In the genomic region with DNA sequence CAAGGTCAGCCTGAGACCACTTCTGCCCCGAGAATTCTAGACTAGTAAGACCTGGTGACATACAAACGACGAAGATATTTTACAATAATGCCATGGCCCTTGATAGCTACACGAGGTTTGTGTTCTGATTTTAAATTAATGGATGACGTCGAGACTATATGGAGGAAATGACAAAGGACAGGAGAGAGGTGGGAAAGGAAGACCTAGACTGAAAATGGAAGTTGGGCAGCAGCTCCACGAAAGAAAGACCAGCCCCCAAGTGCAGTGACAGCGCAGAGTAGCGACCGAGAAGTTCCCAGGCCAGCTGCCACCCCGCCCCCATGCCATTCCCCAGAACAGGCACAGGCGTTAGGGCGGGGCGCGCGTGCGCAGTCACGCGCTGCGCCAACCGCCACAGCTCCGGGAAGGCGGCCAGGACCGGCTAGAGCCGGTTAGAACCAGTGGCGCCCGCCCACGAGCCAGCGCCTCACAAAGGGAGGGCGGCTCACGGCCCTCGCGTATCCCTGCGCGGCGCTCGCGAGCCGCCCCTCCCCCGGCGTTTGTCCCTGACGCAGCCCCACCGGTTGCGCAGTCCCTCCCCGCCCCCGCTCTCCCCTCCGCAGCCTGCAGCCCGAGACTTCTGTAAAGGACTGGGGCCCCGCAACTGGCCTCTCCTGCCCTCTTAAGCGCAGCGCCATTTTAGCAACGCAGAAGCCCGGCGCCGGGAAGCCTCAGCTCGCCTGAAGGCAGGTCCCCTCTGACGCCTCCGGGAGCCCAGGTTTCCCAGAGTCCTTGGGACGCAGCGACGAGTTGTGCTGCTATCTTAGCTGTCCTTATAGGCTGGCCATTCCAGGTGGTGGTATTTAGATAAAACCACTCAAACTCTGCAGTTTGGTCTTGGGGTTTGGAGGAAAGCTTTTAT, we compare ENCODE assay signal across 8 cellular contexts.
DNase-seq lines count a peak whose midpoint lies in the region; ATAC-seq and TF ChIP-seq lines count a peak whose summit lies in the region.

No MANE protein-coding gene starts in this region.

- peak; percentile 73 for TF ChIP-seq POLR2A in GM18951 (IDR thresholded peaks at IDR 0.05; ENCODE audit: extremely low read depth, insufficient read depth, insufficient read length)

- TF ChIP-seq CTCF in WI38 (IDR thresholded peaks at IDR 0.05; ENCODE audit: low read depth, low read length), result no peak
- TF ChIP-seq CTCF in cardiac fibroblast (IDR thresholded peaks at IDR 0.05; ENCODE audit: low read depth, low read length), result no peak

- ATAC-seq in HG03175 (IDR thresholded peaks at IDR 0.05; ENCODE audit: unreplicated experiment), result peak; percentile 60

- in situ Hi-C loops in GM18951 (cut with MboI; ENCODE audit: low sequenced_read_pairs, unreplicated experiment), result no loop called here

- DNase-seq in AG08395 (ENCODE audit: low spot score), result peak; percentile 86
- DNase-seq in NCI-H2227 treated with DMSO at 0.1 percent for 48 hours (lab: John Stamatoyannopoulos, UW), result peak; percentile 100
- peak; percentile 98 to 100 for DNase-seq in cardiac fibroblast (ENCODE audit: low read depth in 2 of 2)
- peak; percentile 98 for DNase-seq in iris pigment epithelial cell (ENCODE audit: low read depth)
- DNase-seq in stimulated activated CD4-positive, alpha-beta T cell treated with anti-CD3 and anti-CD28 coated beads, Interleukin-12 subunit alpha, Interleukin-12 subunit beta, amount 100 ng/mL, for 4 hours, result peak; percentile 99

- H3K4me3 ChIP-seq in WI38 (ENCODE audit: low read depth, low read length) (peak overlapping the region; percentile 98), cardiac fibroblast (replicated peaks in 1 of 2; ENCODE audit: low read depth in 2 of 2, low read length in 2 of 2) (peak overlapping the region; percentile 57 to 74)

Comparison
In these comparisons a context has a peak if more than half of its experiments do, and no peak if none do; other contexts are left out.
1. Peak in every context shown above with its lines: DNase-seq, ATAC-seq and H3K4me3 ChIP-seq.